In the genomic region with DNA sequence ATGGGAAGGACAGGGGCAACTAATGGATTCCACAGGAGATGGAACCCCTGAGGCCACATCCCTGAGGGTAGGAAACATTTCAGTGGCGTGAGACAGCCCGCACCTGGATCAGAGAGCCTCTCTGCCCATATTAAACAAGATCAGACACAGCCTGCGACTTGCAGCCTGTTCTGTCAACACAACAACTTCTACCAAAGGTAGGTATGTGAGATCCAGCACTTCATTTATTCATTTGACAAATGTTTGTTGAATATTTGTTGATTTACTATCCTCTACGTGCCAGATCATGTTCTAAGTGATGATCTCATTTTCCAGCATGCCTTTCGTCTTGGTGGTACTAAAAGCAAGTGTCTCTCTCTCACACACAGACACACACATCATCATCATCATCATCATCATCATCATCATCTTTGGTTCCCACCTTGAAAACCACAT, we compare ENCODE assay signal across 1 cellular context.
A peak's percentile ranks its signal among the peaks of the same experiment; 100 is the strongest.
TF ChIP-seq lines count a peak whose summit lies in the region.

No MANE protein-coding gene starts in this region.

TF ChIP-seq in HepG2, 621 proteins besides CTCF, POLR2A, EP300 and RAD21:
- 0 out of 2 replicates have a peak, but pooled peaks have one; percentile 0 for TF ChIP-seq MXD4 (CRISPR knock-in tag; IDR thresholded peaks at IDR 0.05)
- TF ChIP-seq, protein P1, sequence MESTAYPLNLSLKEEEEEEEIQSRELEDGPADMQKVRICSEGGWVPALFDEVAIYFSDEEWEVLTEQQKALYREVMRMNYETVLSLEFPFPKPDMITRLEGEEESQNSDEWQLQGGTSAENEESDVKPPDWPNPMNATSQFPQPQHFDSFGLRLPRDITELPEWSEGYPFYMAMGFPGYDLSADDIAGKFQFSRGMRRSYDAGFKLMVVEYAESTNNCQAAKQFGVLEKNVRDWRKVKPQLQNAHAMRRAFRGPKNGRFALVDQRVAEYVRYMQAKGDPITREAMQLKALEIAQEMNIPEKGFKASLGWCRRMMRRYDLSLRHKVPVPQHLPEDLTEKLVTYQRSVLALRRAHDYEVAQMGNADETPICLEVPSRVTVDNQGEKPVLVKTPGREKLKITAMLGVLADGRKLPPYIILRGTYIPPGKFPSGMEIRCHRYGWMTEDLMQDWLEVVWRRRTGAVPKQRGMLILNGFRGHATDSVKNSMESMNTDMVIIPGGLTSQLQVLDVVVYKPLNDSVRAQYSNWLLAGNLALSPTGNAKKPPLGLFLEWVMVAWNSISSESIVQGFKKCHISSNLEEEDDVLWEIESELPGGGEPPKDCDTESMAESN (CRISPR knock-in tag; conservative IDR thresholded peaks at IDR 0.05) = 0 out of 2 replicates have a peak, but pooled peaks have one; percentile 4
- 0 out of 2 replicates have a peak, but pooled peaks have one; percentile 21 for TF ChIP-seq REXO4 (CRISPR knock-in tag; IDR thresholded peaks at IDR 0.05; ENCODE audit: borderline replicate concordance)
- TF ChIP-seq HNF4G (IDR thresholded peaks at IDR 0.05; ENCODE audit: borderline replicate concordance, low read depth, low read length) = no peak
- no peak for TF ChIP-seq HNF4G (CRISPR knock-in tag; IDR thresholded peaks at IDR 0.05; ENCODE audit: borderline replicate concordance, low read depth)
- TF ChIP-seq KDM3A (CRISPR knock-in tag; IDR thresholded peaks at IDR 0.05; ENCODE audit: low read depth) = no peak
- no peak for TF ChIP-seq ADNP (CRISPR knock-in tag; IDR thresholded peaks at IDR 0.05)
- TF ChIP-seq, protein P2, sequence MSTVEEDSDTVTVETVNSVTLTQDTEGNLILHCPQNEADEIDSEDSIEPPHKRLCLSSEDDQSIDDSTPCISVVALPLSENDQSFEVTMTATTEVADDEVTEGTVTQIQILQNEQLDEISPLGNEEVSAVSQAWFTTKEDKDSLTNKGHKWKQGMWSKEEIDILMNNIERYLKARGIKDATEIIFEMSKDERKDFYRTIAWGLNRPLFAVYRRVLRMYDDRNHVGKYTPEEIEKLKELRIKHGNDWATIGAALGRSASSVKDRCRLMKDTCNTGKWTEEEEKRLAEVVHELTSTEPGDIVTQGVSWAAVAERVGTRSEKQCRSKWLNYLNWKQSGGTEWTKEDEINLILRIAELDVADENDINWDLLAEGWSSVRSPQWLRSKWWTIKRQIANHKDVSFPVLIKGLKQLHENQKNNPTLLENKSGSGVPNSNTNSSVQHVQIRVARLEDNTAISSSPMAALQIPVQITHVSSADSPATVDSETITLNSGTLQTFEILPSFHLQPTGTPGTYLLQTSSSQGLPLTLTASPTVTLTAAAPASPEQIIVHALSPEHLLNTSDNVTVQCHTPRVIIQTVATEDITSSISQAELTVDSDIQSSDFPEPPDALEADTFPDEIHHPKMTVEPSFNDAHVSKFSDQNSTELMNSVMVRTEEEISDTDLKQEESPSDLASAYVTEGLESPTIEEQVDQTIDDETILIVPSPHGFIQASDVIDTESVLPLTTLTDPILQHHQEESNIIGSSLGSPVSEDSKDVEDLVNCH (CRISPR knock-in tag; IDR thresholded peaks at IDR 0.05) = no peak
- TF ChIP-seq WIZ (CRISPR knock-in tag; IDR thresholded peaks at IDR 0.05) = no peak
- TF ChIP-seq TCF7 (IDR thresholded peaks at IDR 0.05; ENCODE audit: low read depth) = no peak
- no peak for TF ChIP-seq RXRA (CRISPR knock-in tag; IDR thresholded peaks at IDR 0.05)
- no peak for TF ChIP-seq ZNF225 (CRISPR knock-in tag; IDR thresholded peaks at IDR 0.05)
- no peak for TF ChIP-seq HCFC1 (IDR thresholded peaks at IDR 0.05; ENCODE audit: low read depth, low read length)
- no peak for TF ChIP-seq ERF (CRISPR knock-in tag; IDR thresholded peaks at IDR 0.05)
- TF ChIP-seq ZBTB38 (CRISPR knock-in tag; IDR thresholded peaks at IDR 0.05) = 0 out of 2 replicates have a peak, but pooled peaks have one; percentile 54
- TF ChIP-seq, protein P3, sequence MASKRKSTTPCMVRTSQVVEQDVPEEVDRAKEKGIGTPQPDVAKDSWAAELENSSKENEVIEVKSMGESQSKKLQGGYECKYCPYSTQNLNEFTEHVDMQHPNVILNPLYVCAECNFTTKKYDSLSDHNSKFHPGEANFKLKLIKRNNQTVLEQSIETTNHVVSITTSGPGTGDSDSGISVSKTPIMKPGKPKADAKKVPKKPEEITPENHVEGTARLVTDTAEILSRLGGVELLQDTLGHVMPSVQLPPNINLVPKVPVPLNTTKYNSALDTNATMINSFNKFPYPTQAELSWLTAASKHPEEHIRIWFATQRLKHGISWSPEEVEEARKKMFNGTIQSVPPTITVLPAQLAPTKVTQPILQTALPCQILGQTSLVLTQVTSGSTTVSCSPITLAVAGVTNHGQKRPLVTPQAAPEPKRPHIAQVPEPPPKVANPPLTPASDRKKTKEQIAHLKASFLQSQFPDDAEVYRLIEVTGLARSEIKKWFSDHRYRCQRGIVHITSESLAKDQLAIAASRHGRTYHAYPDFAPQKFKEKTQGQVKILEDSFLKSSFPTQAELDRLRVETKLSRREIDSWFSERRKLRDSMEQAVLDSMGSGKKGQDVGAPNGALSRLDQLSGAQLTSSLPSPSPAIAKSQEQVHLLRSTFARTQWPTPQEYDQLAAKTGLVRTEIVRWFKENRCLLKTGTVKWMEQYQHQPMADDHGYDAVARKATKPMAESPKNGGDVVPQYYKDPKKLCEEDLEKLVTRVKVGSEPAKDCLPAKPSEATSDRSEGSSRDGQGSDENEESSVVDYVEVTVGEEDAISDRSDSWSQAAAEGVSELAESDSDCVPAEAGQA (IDR thresholded peaks at IDR 0.05; ENCODE audit: low read depth) = no peak
- TF ChIP-seq, protein P3 (CRISPR knock-in tag; IDR thresholded peaks at IDR 0.05; ENCODE audit: borderline replicate concordance) = no peak
- TF ChIP-seq JUNB (CRISPR knock-in tag; IDR thresholded peaks at IDR 0.05; ENCODE audit: borderline replicate concordance) = no peak
- TF ChIP-seq NRL (CRISPR knock-in tag; IDR thresholded peaks at IDR 0.05; ENCODE audit: borderline replicate concordance) = no peak
- TF ChIP-seq ZNF441 (CRISPR knock-in tag; IDR thresholded peaks at IDR 0.05; ENCODE audit: borderline replicate concordance) = no peak
- no peak for TF ChIP-seq TOPORS (CRISPR knock-in tag; IDR thresholded peaks at IDR 0.05)
- TF ChIP-seq, protein P4, sequence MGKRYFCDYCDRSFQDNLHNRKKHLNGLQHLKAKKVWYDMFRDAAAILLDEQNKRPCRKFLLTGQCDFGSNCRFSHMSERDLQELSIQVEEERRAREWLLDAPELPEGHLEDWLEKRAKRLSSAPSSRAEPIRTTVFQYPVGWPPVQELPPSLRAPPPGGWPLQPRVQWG (CRISPR knock-in tag; IDR thresholded peaks at IDR 0.05; ENCODE audit: borderline replicate concordance, low read depth) = no peak
- no peak for TF ChIP-seq ZNF709 (CRISPR knock-in tag; IDR thresholded peaks at IDR 0.05)
- TF ChIP-seq, protein P5, sequence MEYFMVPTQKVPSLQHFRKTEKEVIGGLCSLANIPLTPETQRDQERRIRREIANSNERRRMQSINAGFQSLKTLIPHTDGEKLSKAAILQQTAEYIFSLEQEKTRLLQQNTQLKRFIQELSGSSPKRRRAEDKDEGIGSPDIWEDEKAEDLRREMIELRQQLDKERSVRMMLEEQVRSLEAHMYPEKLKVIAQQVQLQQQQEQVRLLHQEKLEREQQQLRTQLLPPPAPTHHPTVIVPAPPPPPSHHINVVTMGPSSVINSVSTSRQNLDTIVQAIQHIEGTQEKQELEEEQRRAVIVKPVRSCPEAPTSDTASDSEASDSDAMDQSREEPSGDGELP (IDR thresholded peaks at IDR 0.05; ENCODE audit: borderline replicate concordance, low read depth) = no peak
- TF ChIP-seq, protein P6, sequence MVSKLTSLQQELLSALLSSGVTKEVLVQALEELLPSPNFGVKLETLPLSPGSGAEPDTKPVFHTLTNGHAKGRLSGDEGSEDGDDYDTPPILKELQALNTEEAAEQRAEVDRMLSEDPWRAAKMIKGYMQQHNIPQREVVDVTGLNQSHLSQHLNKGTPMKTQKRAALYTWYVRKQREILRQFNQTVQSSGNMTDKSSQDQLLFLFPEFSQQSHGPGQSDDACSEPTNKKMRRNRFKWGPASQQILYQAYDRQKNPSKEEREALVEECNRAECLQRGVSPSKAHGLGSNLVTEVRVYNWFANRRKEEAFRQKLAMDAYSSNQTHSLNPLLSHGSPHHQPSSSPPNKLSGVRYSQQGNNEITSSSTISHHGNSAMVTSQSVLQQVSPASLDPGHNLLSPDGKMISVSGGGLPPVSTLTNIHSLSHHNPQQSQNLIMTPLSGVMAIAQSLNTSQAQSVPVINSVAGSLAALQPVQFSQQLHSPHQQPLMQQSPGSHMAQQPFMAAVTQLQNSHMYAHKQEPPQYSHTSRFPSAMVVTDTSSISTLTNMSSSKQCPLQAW (CRISPR knock-in tag; IDR thresholded peaks at IDR 0.05) = no peak
- no peak for TF ChIP-seq ZNF382 (CRISPR knock-in tag; IDR thresholded peaks at IDR 0.05; ENCODE audit: borderline replicate concordance)
- TF ChIP-seq, protein P7, sequence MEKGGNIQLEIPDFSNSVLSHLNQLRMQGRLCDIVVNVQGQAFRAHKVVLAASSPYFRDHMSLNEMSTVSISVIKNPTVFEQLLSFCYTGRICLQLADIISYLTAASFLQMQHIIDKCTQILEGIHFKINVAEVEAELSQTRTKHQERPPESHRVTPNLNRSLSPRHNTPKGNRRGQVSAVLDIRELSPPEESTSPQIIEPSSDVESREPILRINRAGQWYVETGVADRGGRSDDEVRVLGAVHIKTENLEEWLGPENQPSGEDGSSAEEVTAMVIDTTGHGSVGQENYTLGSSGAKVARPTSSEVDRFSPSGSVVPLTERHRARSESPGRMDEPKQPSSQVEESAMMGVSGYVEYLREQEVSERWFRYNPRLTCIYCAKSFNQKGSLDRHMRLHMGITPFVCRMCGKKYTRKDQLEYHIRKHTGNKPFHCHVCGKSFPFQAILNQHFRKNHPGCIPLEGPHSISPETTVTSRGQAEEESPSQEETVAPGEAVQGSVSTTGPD (CRISPR knock-in tag; IDR thresholded peaks at IDR 0.05) = no peak
- no peak for TF ChIP-seq ZNF329 (CRISPR knock-in tag; IDR thresholded peaks at IDR 0.05; ENCODE audit: low read depth)
- peak; percentile 83 for TF ChIP-seq CREB1 (IDR thresholded peaks at IDR 0.05)
- no peak for TF ChIP-seq CREB1 (CRISPR knock-in tag; IDR thresholded peaks at IDR 0.05)
